ENCODE assay signal across 19 cellular contexts in the genomic region with DNA sequence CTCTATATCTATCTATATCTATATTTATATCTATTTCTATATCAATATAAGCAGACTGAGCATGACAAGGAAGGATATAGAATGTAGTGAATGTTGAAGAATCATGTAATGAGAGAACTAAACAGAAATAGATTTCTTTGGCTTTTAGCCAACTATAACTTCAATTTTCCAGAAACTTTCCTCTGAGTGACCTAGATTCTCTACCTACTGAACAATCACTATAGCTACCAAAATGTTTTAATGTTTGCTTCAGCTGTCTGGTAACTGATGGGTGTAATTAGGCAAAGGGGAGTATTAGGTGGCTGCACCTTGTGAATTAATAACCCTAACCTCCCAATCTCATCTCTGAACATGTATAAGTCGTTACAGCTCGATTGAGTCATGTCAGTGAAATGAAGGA.
"Had no signal": no experiment of that assay in that cellular context is flagged by ENCODE, and none has a peak within 500 bp of the region (broad histone marks: within the 10 kb centered on the region; RNA-seq: fewer than 3 reads in every experiment).

No MANE protein-coding gene starts in this region.

- H3K36me3 ChIP-seq: esophagus squamous epithelium, gastroesophageal sphincter, right lobe of liver, thoracic aorta had no signal

- DNase-seq: cortex of kidney; effector memory CD8-positive, alpha-beta T cell; esophagus squamous epithelium; foreskin fibroblast; immature natural killer cell; mammary epithelial cell; naive thymus-derived CD4-positive, alpha-beta T cell; nephron progenitor cell; psoas muscle; retina; right lobe of liver; stimulated activated CD4-positive, alpha-beta T cell treated with anti-CD3 and anti-CD28 coated beads, Interleukin-4, amount 100 ng/mL, for 1 hour; stimulated activated CD8-positive, alpha-beta memory T cell treated with anti-CD3 and anti-CD28 coated beads, Interleukin-4, amount 100 ng/mL, for 48 hours; stimulated activated naive CD8-positive, alpha-beta T cell treated with anti-CD3 and anti-CD28 coated beads, Interleukin-15, amount 100 ng/mL, for 72 hours; trophoblast cell had no signal

- H3K4me3 ChIP-seq: esophagus squamous epithelium, gastroesophageal sphincter, psoas muscle, right lobe of liver, thoracic aorta had no signal

- H3K4me1 ChIP-seq: esophagus squamous epithelium, gastroesophageal sphincter, psoas muscle, right lobe of liver had no signal

- H3K27me3 ChIP-seq: esophagus squamous epithelium, gastroesophageal sphincter, right lobe of liver had no signal

- ATAC-seq: effector memory CD8-positive, alpha-beta T cell; gastroesophageal sphincter; left lobe of liver; naive thymus-derived CD4-positive, alpha-beta T cell; psoas muscle; right lobe of liver; stimulated activated effector memory CD8-positive, alpha-beta T cell treated with anti-CD3 and anti-CD28 coated beads, Interleukin-12 subunit alpha, Interleukin-12 subunit beta, amount 100 ng/mL, for 72 hours; stimulated activated naive CD8-positive, alpha-beta T cell treated with anti-CD3 and anti-CD28 coated beads, Interleukin-15, amount 100 ng/mL, for 72 hours had no signal

- H3K9me3 ChIP-seq: esophagus squamous epithelium, gastroesophageal sphincter, psoas muscle, right lobe of liver, thoracic aorta had no signal

- H3K27ac ChIP-seq: esophagus squamous epithelium, gastroesophageal sphincter, psoas muscle, right lobe of liver, thoracic aorta had no signal
